In genomic region chr7:102273749-102274712, GRCh38 we compare ENCODE assay signal across 11 cellular contexts. TPM values are rescaled to one million over a fixed set of nuclear protein-coding genes. Genes with fewer than 3 reads are reported as not detected.
DNase-seq lines count a peak whose midpoint lies in the region; ATAC-seq and TF ChIP-seq lines count a peak whose summit lies in the region.
"Had no signal": no experiment of that assay in that cellular context is flagged by ENCODE, and none has a peak within 500 bp of the region (broad histone marks: within the 10 kb centered on the region; RNA-seq: fewer than 3 reads in every experiment).

No MANE protein-coding gene starts in this region.

- TF ChIP-seq POLR2A in HCT116 (IDR thresholded peaks at IDR 0.05; ENCODE audit: borderline replicate concordance, extremely low read depth, insufficient read depth, insufficient read length), result no peak

- no peaks in the 10 kb centered on the region for H3K36me3 Mint-ChIP-seq in stimulated activated effector memory CD8-positive, alpha-beta T cell treated with anti-CD3 and anti-CD28 coated beads, Interleukin-12 subunit alpha, Interleukin-12 subunit beta, amount 100 ng/mL, for 72 hours

- no peaks in the 10 kb centered on the region for H3K9me3 ChIP-seq in HCT116 (ENCODE audit: control insufficient read depth in 1 of 2, insufficient read depth in 1 of 2, low read depth in 1 of 2, low read length in 2 of 2)
- H3K9me3 ChIP-seq: BLaER1 treated with 17β-estradiol and CSF1 and Interleukin-3, amounts not matched to agents 10 nM and 100 nM had no signal

- TF ChIP-seq CTCF in HCT116 (IDR thresholded peaks at IDR 0.05 in 2 of 3, conservative IDR thresholded peaks at IDR 0.05 in 1 of 3; ENCODE audit: borderline replicate concordance in 1 of 3, insufficient read depth in 1 of 3, low read depth in 2 of 3, low read length in 2 of 3) (no peak), fibroblast of pulmonary artery (IDR thresholded peaks at IDR 0.05; ENCODE audit: low read length, missing control alignments) (no peak)

- ATAC-seq in HCT116 (peak; percentile 90), GM18511 (IDR thresholded peaks at IDR 0.05; ENCODE audit: unreplicated experiment) (no peak)
- no peak for ATAC-seq in stimulated activated effector memory CD8-positive, alpha-beta T cell treated with anti-CD3 and anti-CD28 coated beads, Interleukin-12 subunit alpha, Interleukin-12 subunit beta, amount 100 ng/mL, for 72 hours

- peak; percentile 76 for DNase-seq in A172 (ENCODE audit: low spot score)
- DNase-seq in HCT116 (ENCODE audit: low read depth, low spot score), result peak; percentile 83
- peak; percentile 81 for DNase-seq in RPMI7951 (ENCODE audit: low read depth)
- DNase-seq in fibroblast of pulmonary artery (ENCODE audit: low read depth), result peak; percentile 47
- DNase-seq in NCI-H1092 treated with DMSO at 0.1 percent for 48 hours (lab: John Stamatoyannopoulos, UW), result no peak
- no peak for DNase-seq in stimulated activated effector memory CD8-positive, alpha-beta T cell treated with anti-CD3 and anti-CD28 coated beads, Interleukin-12 subunit alpha, Interleukin-12 subunit beta, amount 100 ng/mL, for 72 hours (ENCODE audit: low spot score in 2 of 2)
- DNase-seq in SHP77 (lab: John Stamatoyannopoulos, UW), result no peak
- DNase-seq: activated CD4-positive, alpha-beta T cell treated with anti-CD3 and anti-CD28 coated beads for 4 hours; activated naive CD4-positive, alpha-beta T cell treated with anti-CD3 and anti-CD28 coated beads, Interleukin-2, amount 50 U/mL, for 16 hours had no signal

- no peaks in the 10 kb centered on the region for H4K20me1 ChIP-seq in HCT116 (ENCODE audit: insufficient read depth)

- H3K9me3 Mint-ChIP-seq in stimulated activated effector memory CD8-positive, alpha-beta T cell treated with anti-CD3 and anti-CD28 coated beads, Interleukin-12 subunit alpha, Interleukin-12 subunit beta, amount 100 ng/mL, for 72 hours, result no peaks in the 10 kb centered on the region

- RAD21 ChIA-PET in HCT116 (lab: Charles Lee; ENCODE audit: low non-redundant PET in 1 of 2, low total read pairs in 2 of 2, uncharacterized antibody in 2 of 2, unreplicated experiment in 2 of 2), result interaction anchor here (0.5 to 3.8 kb wide), 4 partner anchors 199 to 732 kb away, joined by 3 to 15 read pairs (median 4); no protein-coding TSS in a partner anchor

- H3K27ac ChIP-seq in HCT116 (ENCODE audit: low read depth, low read length), result peak overlapping the region; percentile 83
- H3K27ac ChIP-seq: BLaER1 treated with 17β-estradiol and CSF1 and Interleukin-3, amounts not matched to agents 10 nM and 100 nM had no signal

- no peak overlapping the region for H2AFZ ChIP-seq in HCT116 (ENCODE audit: low read depth, low read length, poor library complexity, severe bottlenecking)

- no peaks in the 10 kb centered on the region for H3K27me3 ChIP-seq in HCT116 (ENCODE audit: insufficient read depth, low read length)
- H3K27me3 ChIP-seq: BLaER1 treated with 17β-estradiol and CSF1 and Interleukin-3, amounts not matched to agents 10 nM and 100 nM had no signal

- peaks cover 26 to 41% of the 10 kb centered on the region in 2 experiments for H3K4me1 ChIP-seq in HCT116 (ENCODE audit: control insufficient read depth in 1 of 2, insufficient read depth in 2 of 2, low read length in 2 of 2)

- no peaks in the 10 kb centered on the region for H3K36me3 ChIP-seq in HCT116 (ENCODE audit: control insufficient read depth in 1 of 2, insufficient read depth in 2 of 2, low read length in 2 of 2)

- peaks cover 6% of the 10 kb centered on the region for H3K4me1 Mint-ChIP-seq in stimulated activated effector memory CD8-positive, alpha-beta T cell treated with anti-CD3 and anti-CD28 coated beads, Interleukin-12 subunit alpha, Interleukin-12 subunit beta, amount 100 ng/mL, for 72 hours

- no peak overlapping the region for H3K27ac Mint-ChIP-seq in stimulated activated effector memory CD8-positive, alpha-beta T cell treated with anti-CD3 and anti-CD28 coated beads, Interleukin-12 subunit alpha, Interleukin-12 subunit beta, amount 100 ng/mL, for 72 hours

- no peaks in the 10 kb centered on the region for H3K9me2 ChIP-seq in HCT116 (ENCODE audit: insufficient read depth)

- peak overlapping the region; percentile 42 to 59 for H3K4me3 ChIP-seq in HCT116 (replicated peaks in 1 of 2; ENCODE audit: low read depth in 1 of 2, low read length in 2 of 2)
- H3K4me3 ChIP-seq in fibroblast of pulmonary artery (replicated peaks; ENCODE audit: low read depth, low read length), result no peak overlapping the region
- H3K4me3 ChIP-seq: BLaER1 treated with 17β-estradiol and CSF1 and Interleukin-3, amounts not matched to agents 10 nM and 100 nM had no signal

- peak overlapping the region; percentile 81 for H3K4me2 ChIP-seq in HCT116 (ENCODE audit: low read length)
- H3K4me2 ChIP-seq: BLaER1 treated with 17β-estradiol and CSF1 and Interleukin-3, amounts not matched to agents 10 nM and 100 nM had no signal

- TF ChIP-seq RAD21 in HCT116 (IDR thresholded peaks at IDR 0.05; ENCODE audit: low read depth), result no peak

- peak overlapping the region; percentile 53 for H3K9ac ChIP-seq in HCT116 (ENCODE audit: low read length)

- intact Hi-C loops in HCT116 (cut with micrococcal nuclease), result loop anchor here (5.0 kb wide), 2 partner anchors 587 to 912 kb away; partner anchors contain the start of gene COL26A1

- BruUV-seq in HCT116 (replicated peaks; lab: Mats Ljungman, UMichigan), result TSS peak; percentile 68

- H3K4me3 Mint-ChIP-seq in stimulated activated effector memory CD8-positive, alpha-beta T cell treated with anti-CD3 and anti-CD28 coated beads, Interleukin-12 subunit alpha, Interleukin-12 subunit beta, amount 100 ng/mL, for 72 hours, result no peak overlapping the region

- no peaks in the 10 kb centered on the region for H3K79me2 ChIP-seq in HCT116 (ENCODE audit: insufficient read depth, low read length)

- POLR2A ChIA-PET in HCT116 (lab: Charles Lee), result interaction anchor here (0.6 kb wide), 1 partner anchor 731 kb away, joined by 3 read pairs; no protein-coding TSS in a partner anchor

- CTCF ChIA-PET in HCT116 (lab: Charles Lee), result interaction anchor here (0.6 to 4.8 kb wide), 8 partner anchors 9 to 731 kb away, joined by 3 to 61 read pairs (median 4); no protein-coding TSS in a partner anchor

TF ChIP-seq in HCT116, 20 proteins besides CTCF, POLR2A, EP300 and RAD21:
- no peak for TF ChIP-seq SP1 (IDR thresholded peaks at IDR 0.05; ENCODE audit: low read depth)
- peak; percentile 46 for TF ChIP-seq YY1 (IDR thresholded peaks at IDR 0.05; ENCODE audit: extremely low read depth, insufficient replicate concordance, low read depth, low read length)
- peak; percentile 43; the same call in 1 of the 2 replicates for TF ChIP-seq POLR2AphosphoS5 (IDR thresholded peaks at IDR 0.05; ENCODE audit: low read depth, low read length)

RNA-seq across cellular contexts. Expression of gene SH2B2, which starts 12.6 kb away (rescaled TPM):
- 2.0 and 2.5 TPM in 2 replicates for total RNA-seq in A172 (2014; rRNA removed; shearing (Covaris generic))
- total RNA-seq in HCT116 (2021; ENCODE audit: unreplicated experiment), result 11.8 TPM
- 7.6 and 9.1 TPM in 2 replicates for polyA plus RNA-seq in HCT116 (2012)
- 0.84 and 1.7 TPM in 2 replicates for total RNA-seq in RPMI7951 (2014; rRNA removed; shearing (Covaris generic))

Comparison
In these comparisons a context has a peak if more than half of its experiments do, and no peak if none do; other contexts are left out.
1. DNase-seq: peak in A172 (single experiment), HCT116 (single experiment), RPMI7951 (single experiment) and fibroblast of pulmonary artery (single experiment); none in NCI-H1092 treated with DMSO at 0.1 percent for 48 hours (single experiment), stimulated activated effector memory CD8-positive, alpha-beta T cell treated with anti-CD3 and anti-CD28 coated beads, Interleukin-12 subunit alpha, Interleukin-12 subunit beta, amount 100 ng/mL, for 72 hours (0 of 2) and SHP77 (0 of 2).